In genomic region chr1:63773815-63774616, GRCh38 we compare ENCODE assay signal across 7 cellular contexts. TPM values are rescaled to one million over a fixed set of nuclear protein-coding genes. Genes with fewer than 3 reads are reported as not detected.
DNase-seq lines count a peak whose midpoint lies in the region; ATAC-seq and TF ChIP-seq lines count a peak whose summit lies in the region.

ROR1 (plus strand) TSS chr1:63774017.

- POLR2A ChIA-PET in activated CD8-positive, alpha-beta T cell treated with anti-CD3 and anti-CD28 coated beads, Interleukin-2, amount 10 ng/mL, durations not matched to agents 7 days and 5 days (lab: Charles Lee): interaction anchor here (0.7 kb wide), 1 partner anchor 119 kb away, joined by 3 read pairs; no protein-coding TSS in a partner anchor

- ATAC-seq in HG03095 (IDR thresholded peaks at IDR 0.05; ENCODE audit: unreplicated experiment): peak; percentile 60
- ATAC-seq in activated CD8-positive, alpha-beta T cell treated with anti-CD3 and anti-CD28 coated beads, Interleukin-2, amount 10 ng/mL, durations not matched to agents 7 days and 5 days: peak; percentile 86

- TF ChIP-seq CTCF in GM13976 (IDR thresholded peaks at IDR 0.05; ENCODE audit: borderline replicate concordance, control extremely low read depth, extremely low read depth, insufficient read depth, missing control alignments) (peak; percentile 64), epithelial cell of esophagus (IDR thresholded peaks at IDR 0.05; ENCODE audit: insufficient read depth, low read depth, low read length, missing control alignments) (peak; percentile 61)

- no peaks in the 10 kb centered on the region for H3K9me3 Mint-ChIP-seq in activated CD8-positive, alpha-beta T cell treated with anti-CD3 and anti-CD28 coated beads, Interleukin-2, amount 10 ng/mL, durations not matched to agents 7 days and 5 days (ENCODE audit: insufficient read depth)

- peak; percentile 78 for DNase-seq in GM13976 (ENCODE audit: low spot score)
- peak; percentile 81 for DNase-seq in NCI-H226
- peak; percentile 63 for DNase-seq in activated CD8-positive, alpha-beta T cell treated with anti-CD3 and anti-CD28 coated beads, Interleukin-2, amount 10 ng/mL, durations not matched to agents 7 days and 5 days
- peak; percentile 81 for DNase-seq in epithelial cell of esophagus (ENCODE audit: low read depth)
- peak; percentile 95 for DNase-seq in mesenteric fat pad (ENCODE audit: low spot score)
- DNase-seq in stimulated activated CD8-positive, alpha-beta memory T cell treated with anti-CD3 and anti-CD28 coated beads, Interleukin-15, amount 100 ng/mL, for 48 hours (ENCODE audit: low read depth in 2 of 2): peak; percentile 43 to 50

- peaks cover 17% of the 10 kb centered on the region for H3K4me1 Mint-ChIP-seq in activated CD8-positive, alpha-beta T cell treated with anti-CD3 and anti-CD28 coated beads, Interleukin-2, amount 10 ng/mL, durations not matched to agents 7 days and 5 days (ENCODE audit: low read depth)

- no peak within 1 kb of the TSS for H3K27ac Mint-ChIP-seq in activated CD8-positive, alpha-beta T cell treated with anti-CD3 and anti-CD28 coated beads, Interleukin-2, amount 10 ng/mL, durations not matched to agents 7 days and 5 days

- peak within 1 kb of the TSS; percentile 52 for H3K4me3 ChIP-seq in epithelial cell of esophagus (ENCODE audit: low read length)

- in situ Hi-C loops in GM13976 (cut with MboI; ENCODE audit: low sequenced_read_pairs, unreplicated experiment): no loop called here

- peaks cover 59% of the 10 kb centered on the region for H3K27me3 Mint-ChIP-seq in activated CD8-positive, alpha-beta T cell treated with anti-CD3 and anti-CD28 coated beads, Interleukin-2, amount 10 ng/mL, durations not matched to agents 7 days and 5 days (ENCODE audit: low read depth)

- CTCF ChIA-PET in activated CD8-positive, alpha-beta T cell treated with anti-CD3 and anti-CD28 coated beads, Interleukin-2, amount 10 ng/mL, durations not matched to agents 7 days and 5 days (lab: Charles Lee): interaction anchor here (1.0 to 1.8 kb wide), 3 partner anchors 15 to 82 kb away, joined by 4 to 6 read pairs (median 5); no protein-coding TSS in a partner anchor

- peak within 1 kb of the TSS; percentile 69 for H3K4me3 Mint-ChIP-seq in activated CD8-positive, alpha-beta T cell treated with anti-CD3 and anti-CD28 coated beads, Interleukin-2, amount 10 ng/mL, durations not matched to agents 7 days and 5 days

- H3K36me3 Mint-ChIP-seq in activated CD8-positive, alpha-beta T cell treated with anti-CD3 and anti-CD28 coated beads, Interleukin-2, amount 10 ng/mL, durations not matched to agents 7 days and 5 days (ENCODE audit: low read depth): no peaks in the 10 kb centered on the region

RNA-seq across cellular contexts. Expression of gene ROR1, which starts in this region (rescaled TPM):
- total RNA-seq in activated CD8-positive, alpha-beta T cell treated with anti-CD3 and anti-CD28 coated beads, Interleukin-2, amount 10 ng/mL, durations not matched to agents 7 days and 5 days: not detected
- 12.3 TPM for total RNA-seq in mesenteric fat pad

Comparison
In these comparisons a context has a peak if more than half of its experiments do, and no peak if none do; other contexts are left out.
1. Peak in every context shown above with its lines: DNase-seq, ATAC-seq and H3K4me3 ChIP-seq.
2. RNA of gene ROR1 (total RNA-seq): 12.3 TPM in mesenteric fat pad (single experiment); not detected in activated CD8-positive, alpha-beta T cell treated with anti-CD3 and anti-CD28 coated beads, Interleukin-2, amount 10 ng/mL, durations not matched to agents 7 days and 5 days; every median in the first group is over 10 times any median in the second.
3. Peak in DNase-seq and ATAC-seq in activated CD8-positive, alpha-beta T cell treated with anti-CD3 and anti-CD28 coated beads, Interleukin-2, amount 10 ng/mL, durations not matched to agents 7 days and 5 days; RNA of the gene not detected or under 1 TPM.